In the genomic region with DNA sequence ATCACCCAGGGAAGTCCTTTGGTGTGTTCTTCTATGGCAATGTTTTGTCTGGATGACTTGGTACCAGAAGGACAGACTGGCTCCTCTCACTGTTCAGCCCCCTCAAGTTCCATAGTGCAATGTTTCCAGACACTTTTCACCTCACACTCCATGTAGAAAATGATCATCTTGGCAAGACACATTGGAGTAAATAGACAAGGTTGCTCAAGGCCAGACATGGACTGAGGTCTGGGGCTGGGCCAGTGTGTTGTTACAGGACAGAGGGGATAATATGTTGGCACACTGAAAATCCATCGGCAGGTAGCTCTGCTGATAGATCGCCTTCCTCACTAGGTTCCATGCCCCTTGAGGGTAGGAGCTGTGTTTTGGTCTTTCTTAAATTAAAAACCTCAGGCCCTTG, we compare ENCODE assay signal across 22 cellular contexts. TPM values are rescaled to one million over a fixed set of nuclear protein-coding genes. Genes with fewer than 3 reads are reported as not detected.
DNase-seq lines count a peak whose midpoint lies in the region; ATAC-seq, FAIRE-seq and TF ChIP-seq lines count a peak whose summit lies in the region.
"Had no signal": no experiment of that assay in that cellular context is flagged by ENCODE, and none has a peak within 500 bp of the region (broad histone marks: within the 10 kb centered on the region; RNA-seq: fewer than 3 reads in every experiment).

No MANE protein-coding gene starts in this region.

- in situ Hi-C loops in HepG2 (cut with HindIII; ENCODE audit: extremely low pct_ligation_motif_present, low pct_unique_long_range_greater_than_20kb) = no loop called here

- CTCF ChIA-PET in HepG2 (lab: Yijun Ruan, JAX; ENCODE audit: low intra/inter-chr PET ratio, low total read pairs) = no interaction called here

- H3K9ac ChIP-seq in mucosa of rectum (ENCODE audit: low read depth in 1 of 2, low read length in 2 of 2) (no peak overlapping the region), HepG2 (ENCODE audit: insufficient read depth, low read depth, low read length) (no peak overlapping the region)
- H3K9ac ChIP-seq: BLaER1 had no signal

- POLR2A ChIA-PET in HepG2 (lab: Yijun Ruan, JAX) = no interaction called here

- no peaks in the 10 kb centered on the region for H4K20me1 ChIP-seq in HepG2 (ENCODE audit: insufficient read depth, low read length)
- H4K20me1 ChIP-seq: BLaER1 had no signal

- BruUV-seq in HepG2 (replicated peaks; lab: Mats Ljungman, UMichigan) = no TSS peak

- intact Hi-C loops in Right ventricle myocardium superior (cut with DNase I) = no loop called here
- intact Hi-C loops in left ventricle myocardium inferior (cut with micrococcal nuclease) = no loop called here
- intact Hi-C loops in right cardiac atrium (cut with DNase I) = no loop called here
- intact Hi-C loops in Right ventricle myocardium inferior (cut with DNase I) = no loop called here
- intact Hi-C loops in HepG2 (cut with micrococcal nuclease; ENCODE audit: unreplicated experiment) = no loop called here

- no peak overlapping the region for H2AFZ ChIP-seq in HepG2 (ENCODE audit: low read length)

- TF ChIP-seq POLR2A in HepG2 (IDR thresholded peaks at IDR 0.05; ENCODE audit: insufficient read depth in 1 of 2, low read depth in 2 of 2, low read length in 2 of 2) = no peak

- H3K79me2 ChIP-seq in HepG2 (ENCODE audit: insufficient read depth, low read length) = no peaks in the 10 kb centered on the region

- TF ChIP-seq CTCF in left ventricle myocardium inferior (IDR thresholded peaks at IDR 0.05; ENCODE audit: borderline replicate concordance) (no peak), HepG2 (CRISPR knock-in tag; IDR thresholded peaks at IDR 0.05) (no peak)

- DNase-seq in Right ventricle myocardium superior (no peak), left ventricle myocardium inferior (no peak), right cardiac atrium (no peak), Right ventricle myocardium inferior (ENCODE audit: missing footprints) (no peak), HepG2 (ENCODE audit: low spot score) (no peak)
- DNase-seq: Caco-2; CD4-positive, CD25-positive, alpha-beta regulatory T cell; CD8-positive, alpha-beta T cell; DMS153; DND-41; GOT3; HFFc6 had no signal

- no peak overlapping the region for H3K4me2 ChIP-seq in HepG2 (ENCODE audit: low read depth, low read length)
- H3K4me2 ChIP-seq: BLaER1 had no signal

- no peak overlapping the region for H3K4me3 ChIP-seq in left ventricle myocardium inferior
- H3K4me3 ChIP-seq in right cardiac atrium (ENCODE audit: low read length) = no peak overlapping the region
- H3K4me3 ChIP-seq in mucosa of rectum (ENCODE audit: low read length in 2 of 2) = no peak overlapping the region
- no peak overlapping the region for H3K4me3 ChIP-seq in HepG2 (replicated peaks in 1 of 3; ENCODE audit: insufficient read depth in 1 of 3, low read depth in 2 of 3, low read length in 3 of 3)
- H3K4me3 ChIP-seq: BLaER1, HAP-1 had no signal

- TF ChIP-seq EP300 in HepG2 (IDR thresholded peaks at IDR 0.05; ENCODE audit: low read depth in 2 of 2, low read length in 2 of 2) = no peak
- TF ChIP-seq EP300 in HepG2 (CRISPR knock-in tag; IDR thresholded peaks at IDR 0.05; ENCODE audit: borderline replicate concordance) = no peak

- H3K36me3 ChIP-seq in left ventricle myocardium inferior (no peaks in the 10 kb centered on the region), mucosa of rectum (ENCODE audit: control insufficient read depth in 2 of 2, insufficient read depth in 2 of 2, low read length in 2 of 2) (no peaks in the 10 kb centered on the region), HepG2 (replicated peaks in 1 of 2; ENCODE audit: control insufficient read depth in 1 of 2, insufficient read depth in 2 of 2, low read length in 2 of 2) (no peaks in the 10 kb centered on the region)
- H3K36me3 ChIP-seq: BLaER1, HAP-1 had no signal

- no peak for TF ChIP-seq RAD21 in HepG2 (CRISPR knock-in tag; IDR thresholded peaks at IDR 0.05)

- H3K27ac ChIP-seq in left ventricle myocardium inferior (replicated peaks) = no peak overlapping the region
- peak overlapping the region; percentile 21 for H3K27ac ChIP-seq in right cardiac atrium (ENCODE audit: low read length)
- H3K27ac ChIP-seq in mucosa of rectum (ENCODE audit: low read depth in 2 of 2, low read length in 2 of 2) = peak overlapping the region; percentile 1 to 26
- H3K27ac ChIP-seq in HepG2 (ENCODE audit: extremely low read length, insufficient read depth, low read length) = no peak overlapping the region
- H3K27ac ChIP-seq: 22Rv1, BLaER1, C4-2B had no signal

- whole genome bisulfite sequencing in right cardiac atrium = 95% methylated on average over 2 of the region's 2 CpGs
- WGBS in HepG2 (ENCODE audit: low lambda C conversion rate) = no CpG with 5 or more reads among the region's 2 CpGs

- no peak for FAIRE-seq in HepG2 (lab: Jason Lieb, UNC)
- FAIRE-seq: A204.1, G401.6, GM12892, H54 had no signal

- no peaks in the 10 kb centered on the region for H3K27me3 ChIP-seq in left ventricle myocardium inferior (ENCODE audit: low read depth)
- no peaks in the 10 kb centered on the region for H3K27me3 ChIP-seq in right cardiac atrium (ENCODE audit: control insufficient read depth, insufficient read depth)
- H3K27me3 ChIP-seq in mucosa of rectum (ENCODE audit: control insufficient read depth in 2 of 2, insufficient read depth in 2 of 2, low read length in 2 of 2) = no peaks in the 10 kb centered on the region
- peaks cover 0 to 5% of the 10 kb centered on the region in 2 experiments; a peak in 1 of 5 replicates for H3K27me3 ChIP-seq in HepG2 (ENCODE audit: control insufficient read depth in 1 of 2, insufficient read depth in 2 of 2, low read length in 2 of 2)
- H3K27me3 ChIP-seq: BLaER1 had no signal

- peak; percentile 23 for ATAC-seq in Right ventricle myocardium superior (ENCODE audit: poor library complexity)
- peak; percentile 17 to 38 for ATAC-seq in right cardiac atrium
- no peak for ATAC-seq in Right ventricle myocardium inferior
- ATAC-seq in HepG2 = no peak
- ATAC-seq in HG03196 (IDR thresholded peaks at IDR 0.05; ENCODE audit: unreplicated experiment) = no peak
- ATAC-seq: CD8-positive, alpha-beta T cell had no signal

- H3K9me3 ChIP-seq in left ventricle myocardium inferior (replicated peaks) = no peaks in the 10 kb centered on the region
- no peaks in the 10 kb centered on the region for H3K9me3 ChIP-seq in right cardiac atrium (ENCODE audit: control insufficient read depth, low read length)
- no peaks in the 10 kb centered on the region for H3K9me3 ChIP-seq in mucosa of rectum (ENCODE audit: control insufficient read depth in 2 of 2, low read length in 2 of 2)
- no peaks in the 10 kb centered on the region for H3K9me3 ChIP-seq in HepG2 (ENCODE audit: low read length)
- H3K9me3 ChIP-seq: BLaER1, Caco-2, HAP-1 had no signal

- H3K4me1 ChIP-seq in left ventricle myocardium inferior (peaks cover 38% of the 10 kb centered on the region), right cardiac atrium (ENCODE audit: control insufficient read depth, insufficient read depth, low read length) (peaks cover 4% of the 10 kb centered on the region), mucosa of rectum (ENCODE audit: control insufficient read depth in 2 of 2, insufficient read depth in 2 of 2, low read length in 2 of 2) (peaks cover 16 to 36% of the 10 kb centered on the region in 2 donors), HepG2 (ENCODE audit: insufficient read depth, low read length) (no peaks in the 10 kb centered on the region)
- H3K4me1 ChIP-seq: BLaER1, Caco-2, HAP-1 had no signal

TF ChIP-seq in HepG2, 621 proteins besides CTCF, POLR2A, EP300 and RAD21 (continues in another document):
- TF ChIP-seq TEAD3 (CRISPR knock-in tag; optimal IDR thresholded peaks at IDR 0.05; ENCODE audit: borderline replicate concordance) (no peak), SMYD3 (CRISPR knock-in tag; IDR thresholded peaks at IDR 0.05) (no peak), MTA1 (CRISPR knock-in tag; IDR thresholded peaks at IDR 0.05; ENCODE audit: borderline replicate concordance) (no peak)
- TF ChIP-seq, protein P1, sequence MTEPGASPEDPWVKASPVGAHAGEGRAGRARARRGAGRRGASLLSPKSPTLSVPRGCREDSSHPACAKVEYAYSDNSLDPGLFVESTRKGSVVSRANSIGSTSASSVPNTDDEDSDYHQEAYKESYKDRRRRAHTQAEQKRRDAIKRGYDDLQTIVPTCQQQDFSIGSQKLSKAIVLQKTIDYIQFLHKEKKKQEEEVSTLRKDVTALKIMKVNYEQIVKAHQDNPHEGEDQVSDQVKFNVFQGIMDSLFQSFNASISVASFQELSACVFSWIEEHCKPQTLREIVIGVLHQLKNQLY (CRISPR knock-in tag; IDR thresholded peaks at IDR 0.05) = no peak
- TF ChIP-seq, protein P2, sequence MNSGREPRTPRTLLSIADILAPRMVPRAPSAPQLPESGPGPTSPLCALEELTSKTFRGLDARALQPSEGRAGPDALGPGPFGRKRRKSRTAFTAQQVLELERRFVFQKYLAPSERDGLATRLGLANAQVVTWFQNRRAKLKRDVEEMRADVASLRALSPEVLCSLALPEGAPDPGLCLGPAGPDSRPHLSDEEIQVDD (CRISPR knock-in tag; IDR thresholded peaks at IDR 0.05; ENCODE audit: borderline replicate concordance) = no peak

RNA-seq across cellular contexts. Expression of a gene that starts 51.5 kb away (rescaled TPM):
- total RNA-seq in Right ventricle myocardium superior (47.6 TPM), left ventricle myocardium inferior (79.9 TPM), right cardiac atrium (10 to 100 TPM; 70.4 to 93.5 (median 78.9) TPM), Right ventricle myocardium inferior (54.5 TPM), HepG2 (2016; rRNA removed; fragmentation: Illumina TruSeq; extraction: Trizol) (not detected in 2 replicates)
- polyA plus RNA-seq in right cardiac atrium (57.1 TPM), HepG2 (2011; rRNA removed) (not detected in 2 replicates)
- not detected in 2 replicates for total RNA-seq in HepG2 (2016; cell fraction: cytosol; rRNA removed; fragmentation: Illumina TruSeq; extraction: Trizol; ENCODE audit: low read depth)
- total RNA-seq in HepG2 (2016; cell fraction: insoluble cytoplasmic fraction; rRNA removed; fragmentation: Illumina TruSeq; extraction: Trizol) = not detected in 2 replicates
- not detected in 2 replicates for total RNA-seq in HepG2 (2016; cell fraction: membrane; rRNA removed; fragmentation: Illumina TruSeq; extraction: Trizol)
- total RNA-seq in HepG2 (2016; cell fraction: nucleus; rRNA removed; fragmentation: Illumina TruSeq; extraction: Trizol) = not detected in 2 replicates
- polyA plus RNA-seq in HepG2 (2011; cell fraction: cytosol; rRNA removed) = not detected in 2 replicates
- polyA plus RNA-seq in HepG2 (2011; cell fraction: nucleus; rRNA removed) = not detected in 2 replicates
- polyA plus RNA-seq in HepG2 (2012) = not detected in 2 replicates
- not detected in 2 replicates for polyA plus RNA-seq in HepG2 (2016; cell fraction: cytosol; fragmentation: Illumina TruSeq; extraction: Trizol; ENCODE audit: low read depth)
- polyA plus RNA-seq in HepG2 (2016; cell fraction: insoluble cytoplasmic fraction; fragmentation: Illumina TruSeq; extraction: Trizol; ENCODE audit: low read depth) = not detected in 2 replicates
- not detected in 2 replicates for polyA plus RNA-seq in HepG2 (2016; cell fraction: membrane; fragmentation: Illumina TruSeq; extraction: Trizol; ENCODE audit: low read depth)
- polyA plus RNA-seq in HepG2 (2016; cell fraction: nucleus; fragmentation: Illumina TruSeq; extraction: Trizol; ENCODE audit: insufficient read depth, low read depth) = not detected in 2 replicates
- polyA minus RNA-seq in HepG2 (2011; rRNA and poly(A)+ RNA removed; ENCODE audit: low replicate concordance) = not detected in 2 replicates
- polyA minus RNA-seq in HepG2 (2011; cell fraction: cytosol; rRNA and poly(A)+ RNA removed) = not detected in 2 replicates
- not detected in 2 replicates for polyA minus RNA-seq in HepG2 (2011; cell fraction: nucleus; rRNA and poly(A)+ RNA removed)

Comparison
In these comparisons a context has a peak if more than half of its experiments do, and no peak if none do; other contexts are left out.
1. ATAC-seq: peak in Right ventricle myocardium superior (single experiment) and right cardiac atrium (2 of 2); none in Right ventricle myocardium inferior (single experiment), HepG2 (single experiment) and HG03196 (single experiment).
2. H3K27ac ChIP-seq: peak in right cardiac atrium (single experiment) and mucosa of rectum (2 of 2); none in left ventricle myocardium inferior (single experiment) and HepG2 (single experiment).
3. RNA of a gene that starts 51.5 kb away (total RNA-seq): 70.4 to 93.5 TPM in right cardiac atrium, 79.9 TPM in left ventricle myocardium inferior (single experiment), 54.5 TPM in Right ventricle myocardium inferior (single experiment) and 47.6 TPM in Right ventricle myocardium superior (single experiment); not detected in HepG2; every median in the first group is over 10 times any median in the second.